7 cellular contexts compared by ENCODE assay signal in genomic region chr20:6074145-6074561, GRCh38. TPM values are rescaled to one million over a fixed set of nuclear protein-coding genes. Genes with fewer than 3 reads are reported as not detected.
DNase-seq lines count a peak whose midpoint lies in the region; ATAC-seq and TF ChIP-seq lines count a peak whose summit lies in the region.

No MANE protein-coding gene starts in this region.

- H3K4me1 ChIP-seq in upper lobe of left lung: no peaks in the 10 kb centered on the region

- peak in 4 of 6 experiments; percentile 24 to 70 (median 54) for TF ChIP-seq CTCF in upper lobe of left lung (IDR thresholded peaks at IDR 0.05)

- DNase-seq in GF-D8 (lab: John Stamatoyannopoulos, UW) (peak; percentile 6), OCI-M2 (lab: John Stamatoyannopoulos, UW; ENCODE audit: unreplicated experiment) (peak; percentile 24), foreskin melanocyte (peak; percentile 72), upper lobe of left lung (no peak), T1000 (lab: John Stamatoyannopoulos, UW) (no peak), NCI-H2029 treated with DMSO at 0.1 percent for 48 hours (lab: John Stamatoyannopoulos, UW) (no peak)

- 49 to 61% methylated on average over 2 of the region's 2 CpGs for WGBS in upper lobe of left lung, 2 donors

- H3K27ac ChIP-seq in upper lobe of left lung: no peak overlapping the region

- ATAC-seq in HG02610 (IDR thresholded peaks at IDR 0.05; ENCODE audit: unreplicated experiment) (peak; percentile 56), upper lobe of left lung (ENCODE audit: low FRiP score in 2 of 2) (peak in 1 of 2 donors; percentile 47)

- TF ChIP-seq POLR2A in upper lobe of left lung (IDR thresholded peaks at IDR 0.05): no peak

- no peaks in the 10 kb centered on the region for H3K27me3 ChIP-seq in upper lobe of left lung

- no peak for TF ChIP-seq EP300 in upper lobe of left lung (IDR thresholded peaks at IDR 0.05)

- H3K9me3 ChIP-seq in upper lobe of left lung: no peaks in the 10 kb centered on the region

- H3K4me3 ChIP-seq in upper lobe of left lung: no peak overlapping the region

- H3K36me3 ChIP-seq in upper lobe of left lung: no peaks in the 10 kb centered on the region

RNA-seq across cellular contexts. Expression of gene LRRN4, which starts 20.3 kb away (rescaled TPM):
- 100 to 1,000 TPM in 1 of 6 donors, 10 to 100 TPM in 5; 18.9 to 177 (median 68.5) TPM for total RNA-seq in upper lobe of left lung

RNA-seq across cellular contexts. Expression of gene FERMT1, which starts 48.7 kb away (rescaled TPM):
- 1 to 10 TPM in 3 of 6 donors, under 1 TPM in 3; 0.44 to 1.5 (median 0.87) TPM for total RNA-seq in upper lobe of left lung

Comparison
In these comparisons a context has a peak if more than half of its experiments do, and no peak if none do; other contexts are left out.
1. DNase-seq: peak in GF-D8 (single experiment), OCI-M2 (single experiment) and foreskin melanocyte (single experiment); none in upper lobe of left lung (0 of 2), T1000 (single experiment) and NCI-H2029 treated with DMSO at 0.1 percent for 48 hours (single experiment).